Comparison of ENCODE assay signal across 8 cellular contexts in genomic region chr11:77590194-77590591, GRCh38. TPM values are rescaled to one million over a fixed set of nuclear protein-coding genes. Genes with fewer than 3 reads are reported as not detected.
DNase-seq lines count a peak whose midpoint lies in the region; ATAC-seq, FAIRE-seq and TF ChIP-seq lines count a peak whose summit lies in the region.

No MANE protein-coding gene starts in this region.

- WGBS in A549 (ENCODE audit: missing lambda C conversion rate): 18% methylated on average over 21 of the region's 25 CpGs
- 2% methylated on average over 25 of the region's 25 CpGs for WGBS in HUES64

- H3K27me3 ChIP-seq in HUES64 (ENCODE audit: insufficient read depth, low read length): peaks cover 11% of the 10 kb centered on the region; the same call in 1 of the 2 replicates

- TF ChIP-seq POLR2A in A549 (IDR thresholded peaks at IDR 0.05; ENCODE audit: low read length): no peak

- POLR2A ChIA-PET in A549 (lab: Yijun Ruan, JAX): interaction anchor here (0.5 to 2.0 kb wide), 4 partner anchors 12 to 431 kb away, joined by 3 to 18 read pairs (median 5); no protein-coding TSS in a partner anchor
- POLR2A ChIA-PET in activated CD4-positive, alpha-beta memory T cell treated with anti-CD3 and anti-CD28 coated beads, Interleukin-2, amount 10 ng/mL, durations not matched to agents 7 days and 5 days (lab: Charles Lee): interaction anchor here (0.7 to 1.4 kb wide), 3 partner anchors 10 to 29 kb away, joined by 3 to 7 read pairs (median 3); no protein-coding TSS in a partner anchor
- POLR2A ChIA-PET in naive thymus-derived CD8-positive, alpha-beta T cell (lab: Charles Lee): interaction anchor here (1.2 kb wide), 1 partner anchor 404 kb away, joined by 3 read pairs; the partner anchor contains the start of gene INTS4

- peak overlapping the region; percentile 62 for H3K9ac ChIP-seq in HUES64 (ENCODE audit: low read depth, low read length)

- H3K9me3 ChIP-seq in A549 (no peaks in the 10 kb centered on the region), HUES64 (ENCODE audit: insufficient read depth, low read depth, low read length) (no peaks in the 10 kb centered on the region)

- no peaks in the 10 kb centered on the region for H3K9me3 Mint-ChIP-seq in activated CD4-positive, alpha-beta memory T cell treated with anti-CD3 and anti-CD28 coated beads, Interleukin-2, amount 10 ng/mL, durations not matched to agents 7 days and 5 days
- peaks cover 0 to under 1% (median 0%) of the 10 kb centered on the region in 9 donors for H3K9me3 Mint-ChIP-seq in naive thymus-derived CD8-positive, alpha-beta T cell

- no peak for TF ChIP-seq RAD21 in A549 (conservative IDR thresholded peaks at IDR 0.05 in 1 of 2, IDR thresholded peaks at IDR 0.05 in 1 of 2)

- CTCF ChIA-PET in A549 (lab: Yijun Ruan, JAX): interaction anchor here (0.5 to 1.4 kb wide), 4 partner anchors 9 to 46 kb away, joined by 3 to 5 read pairs (median 4); no protein-coding TSS in a partner anchor
- CTCF ChIA-PET in activated CD4-positive, alpha-beta memory T cell treated with anti-CD3 and anti-CD28 coated beads, Interleukin-2, amount 10 ng/mL, durations not matched to agents 7 days and 5 days (lab: Charles Lee): interaction anchor here (0.8 to 1.1 kb wide), 2 partner anchors 28 to 44 kb away, joined by 4 to 7 read pairs; no protein-coding TSS in a partner anchor

- H3K4me1 ChIP-seq in A549 (peaks cover 7% of the 10 kb centered on the region; the same call in 1 of the 3 replicates), HUES64 (ENCODE audit: insufficient read depth, low read length) (no peaks in the 10 kb centered on the region)

- H3K27ac ChIP-seq in A549 (peak overlapping the region; percentile 86 to 96), HUES64 (ENCODE audit: low read depth, low read length) (no peak overlapping the region)

- no peak for TF ChIP-seq EP300 in A549 (IDR thresholded peaks at IDR 0.05)

- H3K4me3 Mint-ChIP-seq in activated CD4-positive, alpha-beta memory T cell treated with anti-CD3 and anti-CD28 coated beads, Interleukin-2, amount 10 ng/mL, durations not matched to agents 7 days and 5 days: peak overlapping the region; percentile 75
- H3K4me3 Mint-ChIP-seq in naive thymus-derived CD8-positive, alpha-beta T cell: peak overlapping the region; percentile 83 to 96 (median 94)

- peak; percentile 65 to 67 for ATAC-seq in A549
- ATAC-seq in naive thymus-derived CD8-positive, alpha-beta T cell: peak; percentile 6 to 43

- H3K4me3 ChIP-seq in A549: peak overlapping the region; percentile 58
- H3K4me3 ChIP-seq in GM12865 (ENCODE audit: low read depth, low read length): peak overlapping the region; percentile 75
- H3K4me3 ChIP-seq in HUES64 (ENCODE audit: low read length): peak overlapping the region; percentile 67
- H3K4me3 ChIP-seq in fibroblast of pulmonary artery (replicated peaks; ENCODE audit: low read depth, low read length): peak overlapping the region; percentile 71

- H3K4me1 Mint-ChIP-seq in activated CD4-positive, alpha-beta memory T cell treated with anti-CD3 and anti-CD28 coated beads, Interleukin-2, amount 10 ng/mL, durations not matched to agents 7 days and 5 days: peaks cover 25% of the 10 kb centered on the region
- peaks cover 14 to 21% (median 16%) of the 10 kb centered on the region in 4 donors for H3K4me1 Mint-ChIP-seq in naive thymus-derived CD8-positive, alpha-beta T cell

- FAIRE-seq in A549 (lab: Jason Lieb, UNC): no peak

- TF ChIP-seq CTCF in A549 (IDR thresholded peaks at IDR 0.05) (no peak), GM12865 (IDR thresholded peaks at IDR 0.05; ENCODE audit: insufficient read depth, low read depth, low read length, missing control alignments) (no peak), fibroblast of pulmonary artery (IDR thresholded peaks at IDR 0.05; ENCODE audit: low read length, missing control alignments) (no peak)

- peak overlapping the region; percentile 80 for H3K4me2 ChIP-seq in A549

- no peaks in the 10 kb centered on the region for H3K27me3 Mint-ChIP-seq in activated CD4-positive, alpha-beta memory T cell treated with anti-CD3 and anti-CD28 coated beads, Interleukin-2, amount 10 ng/mL, durations not matched to agents 7 days and 5 days
- peaks cover 3 to 12% (median 5%) of the 10 kb centered on the region in 5 donors for H3K27me3 Mint-ChIP-seq in naive thymus-derived CD8-positive, alpha-beta T cell

- peak; percentile 28 to 57 for DNase-seq in A549 (ENCODE audit: low read depth in 1 of 2, low spot score in 1 of 2)
- DNase-seq in GM12865 (ENCODE audit: low read depth): no peak
- DNase-seq in activated CD4-positive, alpha-beta memory T cell treated with anti-CD3 and anti-CD28 coated beads, Interleukin-2, amount 10 ng/mL, durations not matched to agents 7 days and 5 days: peak; percentile 25
- DNase-seq in fibroblast of pulmonary artery (ENCODE audit: low read depth): peak; percentile 29
- DNase-seq in naive thymus-derived CD8-positive, alpha-beta T cell: peak in 5 of 10 donors; percentile 2 to 65 (median 21)
- DNase-seq in T1000 (lab: John Stamatoyannopoulos, UW): no peak
- DNase-seq in GOT3 (lab: John Stamatoyannopoulos, UW): no peak

- H3K36me3 Mint-ChIP-seq in activated CD4-positive, alpha-beta memory T cell treated with anti-CD3 and anti-CD28 coated beads, Interleukin-2, amount 10 ng/mL, durations not matched to agents 7 days and 5 days (ENCODE audit: low read depth): no peaks in the 10 kb centered on the region
- no peaks in the 10 kb centered on the region for H3K36me3 Mint-ChIP-seq in naive thymus-derived CD8-positive, alpha-beta T cell

- H3K27ac Mint-ChIP-seq in activated CD4-positive, alpha-beta memory T cell treated with anti-CD3 and anti-CD28 coated beads, Interleukin-2, amount 10 ng/mL, durations not matched to agents 7 days and 5 days: peak overlapping the region; percentile 27
- peak overlapping the region in 7 of 10 donors; percentile 29 to 95 (median 72) for H3K27ac Mint-ChIP-seq in naive thymus-derived CD8-positive, alpha-beta T cell

- no peaks in the 10 kb centered on the region for H3K36me3 ChIP-seq in HUES64 (ENCODE audit: insufficient read depth, low read length)

TF ChIP-seq in A549, 52 proteins besides CTCF, POLR2A, EP300 and RAD21:
- TF ChIP-seq MAX (IDR thresholded peaks at IDR 0.05) (0 out of 2 replicates have a peak, but pooled peaks have one; percentile 9), FOSB (CRISPR knock-in tag; IDR thresholded peaks at IDR 0.05) (no peak), HMGXB4 (CRISPR knock-in tag; IDR thresholded peaks at IDR 0.05; ENCODE audit: borderline replicate concordance) (no peak), TP53 (CRISPR knock-in tag; IDR thresholded peaks at IDR 0.05) (no peak), HEYL (CRISPR knock-in tag; IDR thresholded peaks at IDR 0.05) (no peak), HES2 (IDR thresholded peaks at IDR 0.05) (no peak)

RNA-seq across cellular contexts. Expression of gene AQP11, which starts 0.4 kb away (rescaled TPM):
- 2.3 and 2.4 TPM in 2 replicates for polyA plus RNA-seq in A549 (2011; rRNA removed)
- 1.9 and 2.6 TPM in 2 replicates for polyA plus RNA-seq in A549 (2012; cell fraction: cytosol; rRNA removed)
- 2.8 and 4.5 TPM in 2 replicates for polyA plus RNA-seq in A549 (2012; cell fraction: nucleus; rRNA removed)
- polyA plus RNA-seq in A549 (2017; fragmentation: RNase III; extraction: RNeasy Plus Mini Kit Qiagen cat#74134 plus additional on column Dnase treatment): 2.2 to 3.1 TPM (median 2.6 TPM) in 3 replicates
- polyA minus RNA-seq in A549 (2011; rRNA and poly(A)+ RNA removed): 2.1 and 2.2 TPM in 2 replicates
- polyA plus RNA-seq in HUES64 (2013, experiment 1 of 2): 0.90 TPM
- polyA plus RNA-seq in HUES64 (2013, experiment 2 of 2): 0.95 TPM
- total RNA-seq in activated CD4-positive, alpha-beta memory T cell treated with anti-CD3 and anti-CD28 coated beads, Interleukin-2, amount 10 ng/mL, durations not matched to agents 7 days and 5 days: under 1 TPM; 0.60 to 0.78 TPM
- 1 to 10 TPM; 1.1 to 1.2 TPM for total RNA-seq in naive thymus-derived CD8-positive, alpha-beta T cell
- polyA plus RNA-seq in naive thymus-derived CD8-positive, alpha-beta T cell: 1 to 10 TPM in 1 of 3 donors, under 1 TPM in 2; 0.92 to 1.4 (median 0.97) TPM

RNA-seq across cellular contexts. Expression of gene CLNS1A, which starts 47.4 kb away (rescaled TPM):
- polyA plus RNA-seq in A549 (2011; rRNA removed): 176 and 210 TPM in 2 replicates
- polyA plus RNA-seq in A549 (2012; cell fraction: cytosol; rRNA removed): 92.5 and 93.3 TPM in 2 replicates
- 41.7 and 49.0 TPM in 2 replicates for polyA plus RNA-seq in A549 (2012; cell fraction: nucleus; rRNA removed)
- 165 to 182 TPM (median 173 TPM) in 3 replicates for polyA plus RNA-seq in A549 (2017; fragmentation: RNase III; extraction: RNeasy Plus Mini Kit Qiagen cat#74134 plus additional on column Dnase treatment)
- 71.7 and 78.0 TPM in 2 replicates for polyA minus RNA-seq in A549 (2011; rRNA and poly(A)+ RNA removed)
- 149 TPM for polyA plus RNA-seq in HUES64 (2013, experiment 1 of 2)
- 164 TPM for polyA plus RNA-seq in HUES64 (2013, experiment 2 of 2)
- total RNA-seq in activated CD4-positive, alpha-beta memory T cell treated with anti-CD3 and anti-CD28 coated beads, Interleukin-2, amount 10 ng/mL, durations not matched to agents 7 days and 5 days: 100 to 1,000 TPM; 101 to 104 TPM
- 100 to 1,000 TPM; 141 to 151 TPM for total RNA-seq in naive thymus-derived CD8-positive, alpha-beta T cell
- 100 to 1,000 TPM; 127 to 140 (median 134) TPM for polyA plus RNA-seq in naive thymus-derived CD8-positive, alpha-beta T cell

Comparison
In these comparisons a context has a peak if more than half of its experiments do, and no peak if none do; other contexts are left out.
1. DNase-seq: peak in A549 (2 of 2), activated CD4-positive, alpha-beta memory T cell treated with anti-CD3 and anti-CD28 coated beads, Interleukin-2, amount 10 ng/mL, durations not matched to agents 7 days and 5 days (single experiment) and fibroblast of pulmonary artery (single experiment); none in GM12865 (single experiment), T1000 (single experiment) and GOT3 (single experiment).
2. Peak in every context shown above with its lines, with median percentiles within 50 percentile points of each other: H3K4me3 ChIP-seq.